15 cellular contexts compared by ENCODE assay signal in genomic region chr17:57885148-57885915, GRCh38. TPM values are rescaled to one million over a fixed set of nuclear protein-coding genes. Genes with fewer than 3 reads are reported as not detected.
DNase-seq lines count a peak whose midpoint lies in the region; ATAC-seq, FAIRE-seq and TF ChIP-seq lines count a peak whose summit lies in the region.
"Had no signal": no experiment of that assay in that cellular context is flagged by ENCODE, and none has a peak within 500 bp of the region (broad histone marks: within the 10 kb centered on the region; RNA-seq: fewer than 3 reads in every experiment).

No MANE protein-coding gene starts in this region.

- H3K36me3 Mint-ChIP-seq in CD14-positive monocyte: peaks cover 24 to 37% of the 10 kb centered on the region in 2 donors
- H3K36me3 Mint-ChIP-seq: CD8-positive, alpha-beta memory T cell had no signal

- H3K4me1 Mint-ChIP-seq in CD14-positive monocyte: peaks cover 11% of the 10 kb centered on the region
- H3K4me1 Mint-ChIP-seq: CD8-positive, alpha-beta memory T cell had no signal

- WGBS in psoas muscle, 3 donors: 89 to 94% (median 92%) methylated on average over 59 to 67 of the region's 67 CpGs
- 90 to 93% methylated on average over 59 to 60 of the region's 67 CpGs for WGBS in body of pancreas, 2 donors

- H3K9ac ChIP-seq in kidney (ENCODE audit: low read length in 2 of 2): no peak overlapping the region

- TF ChIP-seq POLR2A in body of pancreas (IDR thresholded peaks at IDR 0.05): no peak

- H3K27ac Mint-ChIP-seq in CD14-positive monocyte: no peak overlapping the region
- H3K27ac Mint-ChIP-seq: CD8-positive, alpha-beta memory T cell; HFFc6 had no signal

- DNase-seq in CD14-positive monocyte (ENCODE audit: low spot score) (no peak), WERI-Rb-1 (no peak), kidney (peak; percentile 73), psoas muscle (no peak), DMS53 treated with DMSO at 0.1 percent for 48 hours (lab: John Stamatoyannopoulos, UW; ENCODE audit: unreplicated experiment) (no peak), body of pancreas (no peak), ecto neural progenitor cell (ENCODE audit: low spot score) (no peak)
- DNase-seq: CD8-positive, alpha-beta memory T cell; DMS79; GOT3; HCEC 1CT; HFFc6 had no signal

- peaks cover 9 to 20% of the 10 kb centered on the region in 2 donors for H3K4me1 ChIP-seq in kidney (ENCODE audit: control insufficient read depth in 1 of 2, insufficient read depth in 1 of 2, low read depth in 1 of 2, low read length in 2 of 2)
- peaks cover 42% of the 10 kb centered on the region for H3K4me1 ChIP-seq in psoas muscle
- H3K4me1 ChIP-seq in body of pancreas: peaks cover 38% of the 10 kb centered on the region

- no peak for FAIRE-seq in kidney (lab: Jason Lieb, UNC)
- FAIRE-seq: GM12878 had no signal

- TF ChIP-seq CTCF in CD14-positive monocyte (IDR thresholded peaks at IDR 0.05): peak; percentile 16
- no peak for TF ChIP-seq CTCF in WERI-Rb-1 (IDR thresholded peaks at IDR 0.05; ENCODE audit: low read depth, low read length)
- no peak for TF ChIP-seq CTCF in kidney (IDR thresholded peaks at IDR 0.05; ENCODE audit: borderline replicate concordance, extremely low read depth, insufficient read depth)
- no peak for TF ChIP-seq CTCF in psoas muscle (IDR thresholded peaks at IDR 0.05)
- TF ChIP-seq CTCF in body of pancreas (IDR thresholded peaks at IDR 0.05): no peak

- peaks cover 0 to 4% (median 2%) of the 10 kb centered on the region in 3 donors for H3K27me3 Mint-ChIP-seq in CD14-positive monocyte (ENCODE audit: low read depth in 3 of 3)

- H3K4me3 ChIP-seq in WERI-Rb-1 (ENCODE audit: low read depth, low read length) (no peak overlapping the region), kidney (ENCODE audit: low read length in 2 of 2) (no peak overlapping the region), psoas muscle (no peak overlapping the region), body of pancreas (no peak overlapping the region)
- H3K4me3 ChIP-seq: GM12878 had no signal

- peaks cover 11% of the 10 kb centered on the region for H3K36me3 ChIP-seq in WERI-Rb-1
- H3K36me3 ChIP-seq in kidney (ENCODE audit: control insufficient read depth in 1 of 2, insufficient read depth in 2 of 2, low read length in 2 of 2): peaks cover 5 to 7% of the 10 kb centered on the region in 2 donors
- peaks cover 0 to 24% of the 10 kb centered on the region in 2 donors for H3K36me3 ChIP-seq in psoas muscle (ENCODE audit: insufficient read depth in 1 of 2, low read depth in 1 of 2)
- H3K36me3 ChIP-seq in body of pancreas (replicated peaks in 1 of 2; ENCODE audit: insufficient read depth in 1 of 2, low read depth in 2 of 2): peaks cover 0 to 2% of the 10 kb centered on the region in 2 donors

- peaks cover 0 to 2% (median 0%) of the 10 kb centered on the region in 7 donors for H3K9me3 Mint-ChIP-seq in CD14-positive monocyte
- H3K9me3 Mint-ChIP-seq: HFFc6 had no signal

- no peak overlapping the region for H3K4me3 Mint-ChIP-seq in CD14-positive monocyte
- H3K4me3 Mint-ChIP-seq: CD8-positive, alpha-beta memory T cell; HFFc6 had no signal

- no peaks in the 10 kb centered on the region for H3K27me3 ChIP-seq in WERI-Rb-1 (ENCODE audit: insufficient read depth, low read depth, severe bottlenecking)
- H3K27me3 ChIP-seq in psoas muscle (ENCODE audit: insufficient read depth in 3 of 3, low read length in 2 of 3): no peaks in the 10 kb centered on the region
- H3K27me3 ChIP-seq in body of pancreas: no peaks in the 10 kb centered on the region

- H3K9me3 ChIP-seq in WERI-Rb-1 (ENCODE audit: severe bottlenecking) (peaks cover 2% of the 10 kb centered on the region), kidney (ENCODE audit: control insufficient read depth in 1 of 2, low read length in 2 of 2) (no peaks in the 10 kb centered on the region), psoas muscle (no peaks in the 10 kb centered on the region), body of pancreas (no peaks in the 10 kb centered on the region)

- ATAC-seq in psoas muscle (no peak), GM19463 (IDR thresholded peaks at IDR 0.05; ENCODE audit: unreplicated experiment) (no peak), body of pancreas (no peak)
- ATAC-seq: GM12878 had no signal

- intact Hi-C loops in CD14-positive monocyte (cut with micrococcal nuclease): no loop called here
- intact Hi-C loops in kidney (cut with DNase I): no loop called here
- intact Hi-C loops in psoas muscle (cut with DNase I): no loop called here
- intact Hi-C loops in body of pancreas (cut with DNase I): no loop called here

- H3K27ac ChIP-seq in WERI-Rb-1: peak overlapping the region; percentile 46
- H3K27ac ChIP-seq in kidney (ENCODE audit: low read depth in 2 of 2, low read length in 2 of 2): no peak overlapping the region
- H3K27ac ChIP-seq in psoas muscle: peak overlapping the region; percentile 5
- no peak overlapping the region for H3K27ac ChIP-seq in body of pancreas
- H3K27ac ChIP-seq: 22Rv1 had no signal

RNA-seq across cellular contexts. Expression of gene MRPS23, which starts 35.5 kb away (rescaled TPM):
- polyA plus RNA-seq in CD14-positive monocyte (10 to 100 TPM; 32.7 to 40.6 TPM), kidney (ENCODE audit: insufficient read depth, low read depth, low replicate concordance) (75.3 TPM), psoas muscle (10 to 100 TPM; 49.2 to 91.1 (median 76.2) TPM)
- total RNA-seq in kidney (40.2 TPM), psoas muscle (10 to 100 TPM; 27.2 to 58.0 (median 40.4) TPM), body of pancreas (10 to 100 TPM in 1 of 2 donors, 1 to 10 TPM in 1; 1.3 to 13.7 TPM)

Comparison
In these comparisons a context has a peak if more than half of its experiments do, and no peak if none do; other contexts are left out.
1. H3K27ac ChIP-seq: peak in WERI-Rb-1 (single experiment) and psoas muscle (single experiment); none in kidney (0 of 2) and body of pancreas (0 of 4).